ENCODE assay signal across 9 cellular contexts in genomic region chr1:20184997-20185833, GRCh38. TPM values are rescaled to one million over a fixed set of nuclear protein-coding genes. Genes with fewer than 3 reads are reported as not detected.
DNase-seq lines count a peak whose midpoint lies in the region; TF ChIP-seq lines count a peak whose summit lies in the region.
"Had no signal": no experiment of that assay in that cellular context is flagged by ENCODE, and none has a peak within 500 bp of the region (broad histone marks: within the 10 kb centered on the region; RNA-seq: fewer than 3 reads in every experiment).

No MANE protein-coding gene starts in this region.

- H3K27ac Mint-ChIP-seq in CD4-positive, alpha-beta memory T cell = peak overlapping the region; percentile 77 to 90 (median 84)
- H3K27ac Mint-ChIP-seq in T-helper 2 cell treated with Interferon-gamma antibody and Interleukin-4, amounts not matched to agents 5 μg/mL and 100 μg/mL, for 36 hours = peak overlapping the region; percentile 75
- H3K27ac Mint-ChIP-seq in brain = peak overlapping the region in 1 of 5 experiments; percentile 3

- WGBS in prostate gland = 75% methylated on average over 17 of the region's 17 CpGs

- no peaks in the 10 kb centered on the region for H3K9me3 ChIP-seq in CD4-positive, alpha-beta memory T cell (ENCODE audit: control insufficient read depth in 1 of 2, low read length in 2 of 2)
- H3K9me3 ChIP-seq in prostate gland = no peaks in the 10 kb centered on the region

- DNase-seq in CD4-positive, alpha-beta memory T cell = peak; percentile 64 to 81 (median 71)
- DNase-seq in T-helper 2 cell treated with Interferon-gamma antibody and Interleukin-4, amounts not matched to agents 5 μg/mL and 100 μg/mL, for 36 hours (ENCODE audit: low spot score) = peak; percentile 82
- no peak for DNase-seq in prostate gland (ENCODE audit: low spot score)
- DNase-seq in DMS 273 (lab: John Stamatoyannopoulos, UW; ENCODE audit: unreplicated experiment) = no peak
- no peak for DNase-seq in NK-92 (lab: John Stamatoyannopoulos, UW; ENCODE audit: unreplicated experiment)
- DNase-seq in SIG-M5 (lab: John Stamatoyannopoulos, UW) = no peak
- no peak for DNase-seq in NCI-H2227 treated with DMSO at 0.1 percent for 48 hours (lab: John Stamatoyannopoulos, UW)

- H3K4me1 Mint-ChIP-seq in CD4-positive, alpha-beta memory T cell = peaks cover 35 to 59% (median 45%) of the 10 kb centered on the region in 4 donors
- peaks cover 43% of the 10 kb centered on the region for H3K4me1 Mint-ChIP-seq in T-helper 2 cell treated with Interferon-gamma antibody and Interleukin-4, amounts not matched to agents 5 μg/mL and 100 μg/mL, for 36 hours (ENCODE audit: low read depth)
- peaks cover 35% of the 10 kb centered on the region for H3K4me1 Mint-ChIP-seq in brain

- no peaks in the 10 kb centered on the region for H3K36me3 Mint-ChIP-seq in CD4-positive, alpha-beta memory T cell
- H3K36me3 Mint-ChIP-seq in T-helper 2 cell treated with Interferon-gamma antibody and Interleukin-4, amounts not matched to agents 5 μg/mL and 100 μg/mL, for 36 hours (ENCODE audit: low read depth) = no peaks in the 10 kb centered on the region
- H3K36me3 Mint-ChIP-seq in brain = no peaks in the 10 kb centered on the region

- no peak for TF ChIP-seq POLR2A in prostate gland (IDR thresholded peaks at IDR 0.05)

- peak overlapping the region; percentile 80 to 89 (median 86) for H3K4me3 Mint-ChIP-seq in CD4-positive, alpha-beta memory T cell
- peak overlapping the region; percentile 74 for H3K4me3 Mint-ChIP-seq in T-helper 2 cell treated with Interferon-gamma antibody and Interleukin-4, amounts not matched to agents 5 μg/mL and 100 μg/mL, for 36 hours
- peak overlapping the region in 4 of 5 experiments; percentile 16 to 76 (median 53) for H3K4me3 Mint-ChIP-seq in brain

- peaks cover 47% of the 10 kb centered on the region for H3K4me1 ChIP-seq in CD4-positive, alpha-beta memory T cell (ENCODE audit: insufficient read depth, low read length)
- H3K4me1 ChIP-seq in prostate gland (replicated peaks) = no peaks in the 10 kb centered on the region

- intact Hi-C loops in CD4-positive, alpha-beta memory T cell (cut with micrococcal nuclease) = no loop called here
- intact Hi-C loops in prostate gland (cut with DNase I) = loop anchor here (10.0 kb wide), 1 partner anchor 450 kb away; no protein-coding TSS in a partner anchor

- H3K36me3 ChIP-seq in CD4-positive, alpha-beta memory T cell (ENCODE audit: insufficient read depth, low read length) = no peaks in the 10 kb centered on the region
- H3K36me3 ChIP-seq in prostate gland = no peaks in the 10 kb centered on the region

- H3K27me3 Mint-ChIP-seq in CD4-positive, alpha-beta memory T cell = peaks cover 0 to 3% of the 10 kb centered on the region in 2 donors
- peaks cover 34% of the 10 kb centered on the region for H3K27me3 Mint-ChIP-seq in T-helper 2 cell treated with Interferon-gamma antibody and Interleukin-4, amounts not matched to agents 5 μg/mL and 100 μg/mL, for 36 hours (ENCODE audit: low read depth)
- H3K27me3 Mint-ChIP-seq in brain = peaks cover 45% of the 10 kb centered on the region

- H3K4me3 ChIP-seq in CD4-positive, alpha-beta memory T cell (ENCODE audit: low read length in 2 of 2) = peak overlapping the region; percentile 49 to 56
- peak overlapping the region; percentile 25 to 33 for H3K4me3 ChIP-seq in prostate gland

- no peaks in the 10 kb centered on the region for H3K9me3 Mint-ChIP-seq in CD4-positive, alpha-beta memory T cell
- H3K9me3 Mint-ChIP-seq in T-helper 2 cell treated with Interferon-gamma antibody and Interleukin-4, amounts not matched to agents 5 μg/mL and 100 μg/mL, for 36 hours = peaks cover 2% of the 10 kb centered on the region
- H3K9me3 Mint-ChIP-seq in brain = peaks cover 0 to 5% (median 0%) of the 10 kb centered on the region in 5 experiments

- H3K27ac ChIP-seq in CD4-positive, alpha-beta memory T cell (ENCODE audit: low read depth, low read length) = peak overlapping the region; percentile 35
- H3K27ac ChIP-seq in prostate gland = peak overlapping the region; percentile 61 to 68

- H3K27me3 ChIP-seq in CD4-positive, alpha-beta memory T cell (ENCODE audit: insufficient read depth, low read length) = no peaks in the 10 kb centered on the region
- no peaks in the 10 kb centered on the region for H3K27me3 ChIP-seq in prostate gland (replicated peaks; ENCODE audit: insufficient read depth)

- CTCF ChIA-PET in CD4-positive, alpha-beta memory T cell (lab: Charles Lee; ENCODE audit: partially characterized antibody) = interaction anchor here (1.4 kb wide), 1 partner anchor 9 kb away, joined by 4 read pairs; no protein-coding TSS in a partner anchor

- POLR2A ChIA-PET in CD4-positive, alpha-beta memory T cell (lab: Charles Lee; ENCODE audit: partially characterized antibody) = no interaction called here

- TF ChIP-seq CTCF in brain (conservative IDR thresholded peaks at IDR 0.05) = no peak
- no peak for TF ChIP-seq CTCF in prostate gland (IDR thresholded peaks at IDR 0.05)

RNA-seq across cellular contexts. Expression of gene UBXN10, which starts 0.7 kb away (rescaled TPM):
- total RNA-seq in CD4-positive, alpha-beta memory T cell = under 1 TPM; 0.06 to 0.08 TPM
- under 1 TPM; 0.69 to 0.78 TPM for polyA plus RNA-seq in CD4-positive, alpha-beta memory T cell
- 1.4 TPM for polyA plus RNA-seq in brain (ENCODE audit: insufficient read depth, low read depth, low replicate concordance)
- 10 to 100 TPM in 1 of 2 donors, 1 to 10 TPM in 1; 1.6 to 10.6 TPM for total RNA-seq in prostate gland

RNA-seq across cellular contexts. Expression of gene PLA2G2C, which starts 1.1 kb away (rescaled TPM):
- total RNA-seq in CD4-positive, alpha-beta memory T cell = not detected
- not detected for polyA plus RNA-seq in CD4-positive, alpha-beta memory T cell
- polyA plus RNA-seq in brain (ENCODE audit: insufficient read depth, low read depth, low replicate concordance) = not detected
- total RNA-seq in prostate gland = under 1 TPM in 1 of 2 donors, not detected in 1; 0.23 TPM
- total RNA-seq: SK-MEL-5 had no signal

RNA-seq across cellular contexts. Expression of gene PLA2G2F, which starts 46.1 kb away (rescaled TPM):
- not detected for total RNA-seq in CD4-positive, alpha-beta memory T cell
- polyA plus RNA-seq in CD4-positive, alpha-beta memory T cell = not detected
- not detected for polyA plus RNA-seq in brain (ENCODE audit: insufficient read depth, low read depth, low replicate concordance)
- total RNA-seq in prostate gland = under 1 TPM; 0.23 TPM
- total RNA-seq: SK-MEL-5 had no signal

Comparison
In these comparisons a context has a peak if more than half of its experiments do, and no peak if none do; other contexts are left out.
1. DNase-seq: peak in CD4-positive, alpha-beta memory T cell (5 of 5) and T-helper 2 cell treated with Interferon-gamma antibody and Interleukin-4, amounts not matched to agents 5 μg/mL and 100 μg/mL, for 36 hours (single experiment); none in prostate gland (single experiment), DMS 273 (single experiment), NK-92 (single experiment), SIG-M5 (single experiment) and NCI-H2227 treated with DMSO at 0.1 percent for 48 hours (single experiment).
2. Peak in every context shown above with its lines, with median percentiles within 50 percentile points of each other: H3K4me3 Mint-ChIP-seq.